Comparison of ENCODE assay signal across 1 cellular context in the genomic region with DNA sequence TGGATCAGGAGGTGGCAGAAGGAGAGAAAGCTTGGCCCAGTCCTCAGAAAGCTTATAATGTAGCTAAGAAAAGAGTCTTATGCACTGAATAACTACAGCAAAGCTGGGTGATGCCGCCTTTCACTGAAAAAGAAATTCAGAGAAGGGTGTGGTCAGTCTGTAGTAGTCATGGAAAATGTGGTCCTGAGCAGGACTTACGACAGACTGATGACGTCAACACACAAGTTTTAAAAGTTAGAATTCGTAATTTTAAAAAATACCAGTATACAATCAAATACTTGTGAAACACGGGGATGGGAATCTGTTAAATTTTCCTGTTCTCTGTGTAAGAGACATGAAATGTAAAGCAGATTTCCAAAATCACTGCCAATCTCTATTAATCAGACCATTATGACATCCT.
TF ChIP-seq lines count a peak whose summit lies in the region.

No MANE protein-coding gene starts in this region.

TF ChIP-seq in GM23338, 12 proteins besides CTCF, POLR2A, EP300 and RAD21 (continued from another document):
- TF ChIP-seq, protein P1, sequence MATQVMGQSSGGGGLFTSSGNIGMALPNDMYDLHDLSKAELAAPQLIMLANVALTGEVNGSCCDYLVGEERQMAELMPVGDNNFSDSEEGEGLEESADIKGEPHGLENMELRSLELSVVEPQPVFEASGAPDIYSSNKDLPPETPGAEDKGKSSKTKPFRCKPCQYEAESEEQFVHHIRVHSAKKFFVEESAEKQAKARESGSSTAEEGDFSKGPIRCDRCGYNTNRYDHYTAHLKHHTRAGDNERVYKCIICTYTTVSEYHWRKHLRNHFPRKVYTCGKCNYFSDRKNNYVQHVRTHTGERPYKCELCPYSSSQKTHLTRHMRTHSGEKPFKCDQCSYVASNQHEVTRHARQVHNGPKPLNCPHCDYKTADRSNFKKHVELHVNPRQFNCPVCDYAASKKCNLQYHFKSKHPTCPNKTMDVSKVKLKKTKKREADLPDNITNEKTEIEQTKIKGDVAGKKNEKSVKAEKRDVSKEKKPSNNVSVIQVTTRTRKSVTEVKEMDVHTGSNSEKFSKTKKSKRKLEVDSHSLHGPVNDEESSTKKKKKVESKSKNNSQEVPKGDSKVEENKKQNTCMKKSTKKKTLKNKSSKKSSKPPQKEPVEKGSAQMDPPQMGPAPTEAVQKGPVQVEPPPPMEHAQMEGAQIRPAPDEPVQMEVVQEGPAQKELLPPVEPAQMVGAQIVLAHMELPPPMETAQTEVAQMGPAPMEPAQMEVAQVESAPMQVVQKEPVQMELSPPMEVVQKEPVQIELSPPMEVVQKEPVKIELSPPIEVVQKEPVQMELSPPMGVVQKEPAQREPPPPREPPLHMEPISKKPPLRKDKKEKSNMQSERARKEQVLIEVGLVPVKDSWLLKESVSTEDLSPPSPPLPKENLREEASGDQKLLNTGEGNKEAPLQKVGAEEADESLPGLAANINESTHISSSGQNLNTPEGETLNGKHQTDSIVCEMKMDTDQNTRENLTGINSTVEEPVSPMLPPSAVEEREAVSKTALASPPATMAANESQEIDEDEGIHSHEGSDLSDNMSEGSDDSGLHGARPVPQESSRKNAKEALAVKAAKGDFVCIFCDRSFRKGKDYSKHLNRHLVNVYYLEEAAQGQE (IDR thresholded peaks at IDR 0.05; ENCODE audit: unreplicated experiment), result no peak
- no peak for TF ChIP-seq EZH2 (IDR thresholded peaks at IDR 0.05; ENCODE audit: low read depth, unreplicated experiment)
- TF ChIP-seq, protein P2, sequence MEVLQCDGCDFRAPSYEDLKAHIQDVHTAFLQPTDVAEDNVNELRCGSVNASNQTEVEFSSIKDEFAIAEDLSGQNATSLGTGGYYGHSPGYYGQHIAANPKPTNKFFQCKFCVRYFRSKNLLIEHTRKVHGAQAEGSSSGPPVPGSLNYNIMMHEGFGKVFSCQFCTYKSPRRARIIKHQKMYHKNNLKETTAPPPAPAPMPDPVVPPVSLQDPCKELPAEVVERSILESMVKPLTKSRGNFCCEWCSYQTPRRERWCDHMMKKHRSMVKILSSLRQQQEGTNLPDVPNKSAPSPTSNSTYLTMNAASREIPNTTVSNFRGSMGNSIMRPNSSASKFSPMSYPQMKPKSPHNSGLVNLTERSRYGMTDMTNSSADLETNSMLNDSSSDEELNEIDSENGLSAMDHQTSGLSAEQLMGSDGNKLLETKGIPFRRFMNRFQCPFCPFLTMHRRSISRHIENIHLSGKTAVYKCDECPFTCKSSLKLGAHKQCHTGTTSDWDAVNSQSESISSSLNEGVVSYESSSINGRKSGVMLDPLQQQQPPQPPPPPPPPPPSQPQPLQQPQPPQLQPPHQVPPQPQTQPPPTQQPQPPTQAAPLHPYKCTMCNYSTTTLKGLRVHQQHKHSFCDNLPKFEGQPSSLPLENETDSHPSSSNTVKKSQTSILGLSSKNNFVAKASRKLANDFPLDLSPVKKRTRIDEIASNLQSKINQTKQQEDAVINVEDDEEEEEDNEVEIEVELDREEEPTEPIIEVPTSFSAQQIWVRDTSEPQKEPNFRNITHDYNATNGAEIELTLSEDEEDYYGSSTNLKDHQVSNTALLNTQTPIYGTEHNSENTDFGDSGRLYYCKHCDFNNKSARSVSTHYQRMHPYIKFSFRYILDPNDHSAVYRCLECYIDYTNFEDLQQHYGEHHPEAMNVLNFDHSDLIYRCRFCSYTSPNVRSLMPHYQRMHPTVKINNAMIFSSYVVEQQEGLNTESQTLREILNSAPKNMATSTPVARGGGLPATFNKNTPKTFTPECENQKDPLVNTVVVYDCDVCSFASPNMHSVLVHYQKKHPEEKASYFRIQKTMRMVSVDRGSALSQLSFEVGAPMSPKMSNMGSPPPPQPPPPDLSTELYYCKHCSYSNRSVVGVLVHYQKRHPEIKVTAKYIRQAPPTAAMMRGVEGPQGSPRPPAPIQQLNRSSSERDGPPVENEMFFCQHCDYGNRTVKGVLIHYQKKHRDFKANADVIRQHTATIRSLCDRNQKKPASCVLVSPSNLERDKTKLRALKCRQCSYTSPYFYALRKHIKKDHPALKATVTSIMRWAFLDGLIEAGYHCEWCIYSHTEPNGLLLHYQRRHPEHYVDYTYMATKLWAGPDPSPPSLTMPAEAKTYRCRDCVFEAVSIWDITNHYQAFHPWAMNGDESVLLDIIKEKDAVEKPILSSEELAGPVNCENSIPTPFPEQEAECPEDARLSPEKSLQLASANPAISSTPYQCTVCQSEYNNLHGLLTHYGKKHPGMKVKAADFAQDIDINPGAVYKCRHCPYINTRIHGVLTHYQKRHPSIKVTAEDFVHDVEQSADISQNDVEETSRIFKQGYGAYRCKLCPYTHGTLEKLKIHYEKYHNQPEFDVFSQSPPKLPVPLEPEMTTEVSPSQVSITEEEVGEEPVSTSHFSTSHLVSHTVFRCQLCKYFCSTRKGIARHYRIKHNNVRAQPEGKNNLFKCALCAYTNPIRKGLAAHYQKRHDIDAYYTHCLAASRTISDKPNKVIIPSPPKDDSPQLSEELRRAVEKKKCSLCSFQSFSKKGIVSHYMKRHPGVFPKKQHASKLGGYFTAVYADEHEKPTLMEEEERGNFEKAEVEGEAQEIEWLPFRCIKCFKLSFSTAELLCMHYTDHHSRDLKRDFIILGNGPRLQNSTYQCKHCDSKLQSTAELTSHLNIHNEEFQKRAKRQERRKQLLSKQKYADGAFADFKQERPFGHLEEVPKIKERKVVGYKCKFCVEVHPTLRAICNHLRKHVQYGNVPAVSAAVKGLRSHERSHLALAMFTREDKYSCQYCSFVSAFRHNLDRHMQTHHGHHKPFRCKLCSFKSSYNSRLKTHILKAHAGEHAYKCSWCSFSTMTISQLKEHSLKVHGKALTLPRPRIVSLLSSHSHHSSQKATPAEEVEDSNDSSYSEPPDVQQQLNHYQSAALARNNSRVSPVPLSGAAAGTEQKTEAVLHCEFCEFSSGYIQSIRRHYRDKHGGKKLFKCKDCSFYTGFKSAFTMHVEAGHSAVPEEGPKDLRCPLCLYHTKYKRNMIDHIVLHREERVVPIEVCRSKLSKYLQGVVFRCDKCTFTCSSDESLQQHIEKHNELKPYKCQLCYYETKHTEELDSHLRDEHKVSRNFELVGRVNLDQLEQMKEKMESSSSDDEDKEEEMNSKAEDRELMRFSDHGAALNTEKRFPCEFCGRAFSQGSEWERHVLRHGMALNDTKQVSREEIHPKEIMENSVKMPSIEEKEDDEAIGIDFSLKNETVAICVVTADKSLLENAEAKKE (CRISPR knock-in tag; IDR thresholded peaks at IDR 0.05), result no peak
